Comparison of ENCODE assay signal across 23 cellular contexts in the genomic region with DNA sequence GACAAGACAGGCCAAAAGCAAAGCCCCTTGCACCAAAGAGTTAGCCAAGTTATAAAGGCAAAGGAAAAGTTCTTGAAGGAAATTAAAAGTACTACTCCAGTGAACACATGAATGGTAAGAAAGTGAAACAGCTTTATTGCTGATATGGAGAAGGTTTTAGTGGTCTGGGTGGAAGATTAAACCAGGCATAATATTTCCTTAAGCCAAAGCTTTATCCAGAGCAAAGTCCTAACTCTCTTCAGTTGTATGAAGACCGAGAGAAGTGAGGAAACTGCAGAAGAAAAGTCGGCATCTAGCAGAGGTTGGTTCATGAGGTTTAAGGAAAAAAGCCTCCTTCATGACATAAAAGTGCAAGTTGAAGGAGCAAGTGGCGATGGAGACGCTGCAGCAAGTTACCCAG. TPM values are rescaled to one million over a fixed set of nuclear protein-coding genes. Genes with fewer than 3 reads are reported as not detected.
DNase-seq lines count a peak whose midpoint lies in the region; ATAC-seq, FAIRE-seq and TF ChIP-seq lines count a peak whose summit lies in the region.
"Had no signal": no experiment of that assay in that cellular context is flagged by ENCODE, and none has a peak within 500 bp of the region (broad histone marks: within the 10 kb centered on the region; RNA-seq: fewer than 3 reads in every experiment).

No MANE protein-coding gene starts in this region.

- no peak overlapping the region for H4K91ac ChIP-seq in H1 (replicated peaks; ENCODE audit: insufficient read length, low read length)

- H3K9me2 ChIP-seq in SK-N-SH = no peaks in the 10 kb centered on the region

- H3K27ac ChIP-seq in SK-N-SH (ENCODE audit: low read depth in 2 of 2, low read length in 1 of 2) = no peak overlapping the region
- H3K27ac ChIP-seq in H1 (ENCODE audit: low read depth, low read length) = no peak overlapping the region
- H3K27ac ChIP-seq in CD4-positive, alpha-beta memory T cell (ENCODE audit: low read depth, low read length) = no peak overlapping the region
- H3K27ac ChIP-seq: 22Rv1 had no signal

- no peak for FAIRE-seq in H1 (lab: Jason Lieb, UNC)

- no peak overlapping the region for H3K27ac Mint-ChIP-seq in neural crest cell (ENCODE audit: unreplicated experiment)
- H3K27ac Mint-ChIP-seq in CD4-positive, alpha-beta memory T cell = no peak overlapping the region
- no peak overlapping the region for H3K27ac Mint-ChIP-seq in activated naive CD8-positive, alpha-beta T cell treated with anti-CD3 and anti-CD28 coated beads, Interleukin-2, amount 50 U/mL, for 24 hours
- H3K27ac Mint-ChIP-seq: H9, T-cell had no signal

- no peak overlapping the region for H2AK5ac ChIP-seq in H1 (ENCODE audit: low read depth, low read length)

- peaks cover 25% of the 10 kb centered on the region for H3K4me1 Mint-ChIP-seq in neural crest cell
- peaks cover 3 to 19% (median 16%) of the 10 kb centered on the region in 4 donors for H3K4me1 Mint-ChIP-seq in CD4-positive, alpha-beta memory T cell
- H3K4me1 Mint-ChIP-seq in activated naive CD8-positive, alpha-beta T cell treated with anti-CD3 and anti-CD28 coated beads, Interleukin-2, amount 50 U/mL, for 24 hours = peaks cover 16% of the 10 kb centered on the region

- CTCF ChIA-PET in SK-N-SH (lab: Yijun Ruan, JAX) = no interaction called here
- CTCF ChIA-PET in H1 (lab: Charles Lee; ENCODE audit: partially characterized antibody) = interaction anchor here (0.7 to 0.8 kb wide), 2 partner anchors 21 to 430 kb away, joined by 3 to 4 read pairs; no protein-coding TSS in a partner anchor
- CTCF ChIA-PET in CD4-positive, alpha-beta memory T cell (lab: Charles Lee; ENCODE audit: partially characterized antibody) = no interaction called here

- no peak overlapping the region for H4K5ac ChIP-seq in H1 (ENCODE audit: insufficient read length, low read depth, low read length)

- no peak overlapping the region for H2BK20ac ChIP-seq in H1 (ENCODE audit: low read length)

- POLR2A ChIA-PET in SK-N-SH (lab: Yijun Ruan, JAX) = no interaction called here
- POLR2A ChIA-PET in H1 (lab: Charles Lee; ENCODE audit: partially characterized antibody) = no interaction called here
- POLR2A ChIA-PET in CD4-positive, alpha-beta memory T cell (lab: Charles Lee; ENCODE audit: partially characterized antibody) = no interaction called here

- TF ChIP-seq RAD21 in SK-N-SH (IDR thresholded peaks at IDR 0.05; ENCODE audit: low read length) = no peak
- no peak for TF ChIP-seq RAD21 in H1 (IDR thresholded peaks at IDR 0.05 in 1 of 2, conservative IDR thresholded peaks at IDR 0.05 in 1 of 2; ENCODE audit: low read depth in 2 of 2, low read length in 2 of 2)

- WGBS in SK-N-SH (ENCODE audit: low lambda C conversion rate) = 81% methylated on average over 4 of the region's 4 CpGs
- WGBS in H1 (ENCODE audit: extremely low coverage in 1 of 2, insufficient coverage in 1 of 2, insufficient read length in 1 of 2, insufficient replicate concordance in 2 of 2, low coverage in 1 of 2, low lambda C conversion rate in 2 of 2, missing lambda C conversion rate in 1 of 2), 2 experiments = 92% methylated on average over 4 of the region's 4 CpGs; no CpG with 5 or more reads in 1 of the 2 experiments

- H3K9me3 Mint-ChIP-seq in neural crest cell = no peaks in the 10 kb centered on the region
- H3K9me3 Mint-ChIP-seq in CD4-positive, alpha-beta memory T cell = peaks cover 0 to 2% (median 0%) of the 10 kb centered on the region in 8 donors
- no peaks in the 10 kb centered on the region for H3K9me3 Mint-ChIP-seq in activated naive CD8-positive, alpha-beta T cell treated with anti-CD3 and anti-CD28 coated beads, Interleukin-2, amount 50 U/mL, for 24 hours
- H3K9me3 Mint-ChIP-seq: H9, T-cell had no signal

- H2AFZ ChIP-seq in SK-N-SH (ENCODE audit: low read depth) (0 out of 2 replicates have a peak overlapping the region, but pooled peaks have one; percentile 10), H1 (ENCODE audit: low read length) (peak overlapping the region; percentile 59; the same call in 1 of the 2 replicates)

- TF ChIP-seq POLR2A in H1 (IDR thresholded peaks at IDR 0.05; ENCODE audit: control extremely low read depth in 1 of 2, low read depth in 2 of 2, low read length in 2 of 2) = no peak

- H3K4me2 ChIP-seq in SK-N-SH = no peak overlapping the region
- no peak overlapping the region for H3K4me2 ChIP-seq in H1 (ENCODE audit: insufficient read depth in 1 of 2, low read depth in 2 of 2, low read length in 2 of 2)

- H3K56ac ChIP-seq in H1 (replicated peaks; ENCODE audit: insufficient read length, low read depth, low read length) = no peak overlapping the region

- no peak overlapping the region for H4K8ac ChIP-seq in H1 (ENCODE audit: extremely low read depth, insufficient read depth, low read length)

- H2BK120ac ChIP-seq in H1 (replicated peaks; ENCODE audit: low read depth, low read length) = no peak overlapping the region

- no peak for ATAC-seq in SK-N-SH treated with all-trans-retinoic acid at 6 μM for 48 hours
- no peak for ATAC-seq in GM21423 (IDR thresholded peaks at IDR 0.05; ENCODE audit: unreplicated experiment)
- ATAC-seq in activated naive CD8-positive, alpha-beta T cell treated with anti-CD3 and anti-CD28 coated beads, Interleukin-2, amount 50 U/mL, for 24 hours = no peak
- ATAC-seq: PC-3, T-cell had no signal

- H3K9ac ChIP-seq in SK-N-SH (no peak overlapping the region), H1 (replicated peaks in 1 of 4; ENCODE audit: extremely low read depth in 1 of 4, low read depth in 3 of 4, low read length in 3 of 4) (no peak overlapping the region)

- no peak overlapping the region for H2BK5ac ChIP-seq in H1 (ENCODE audit: low read depth, low read length)

- no peak for TF ChIP-seq EP300 in SK-N-SH (IDR thresholded peaks at IDR 0.05; ENCODE audit: borderline replicate concordance in 1 of 2, low read depth in 1 of 2, low read length in 1 of 2)
- no peak for TF ChIP-seq EP300 in H1 (IDR thresholded peaks at IDR 0.05; ENCODE audit: borderline replicate concordance in 1 of 2, low read depth in 2 of 2, low read length in 2 of 2)

- no peak for TF ChIP-seq CTCF in SK-N-SH (IDR thresholded peaks at IDR 0.05)
- no peak for TF ChIP-seq CTCF in H1 (IDR thresholded peaks at IDR 0.05; ENCODE audit: control extremely low read depth in 1 of 3, insufficient read depth in 1 of 3, low read depth in 1 of 3, low read length in 3 of 3)
- TF ChIP-seq CTCF in neural crest cell (conservative IDR thresholded peaks at IDR 0.05) = no peak

- H3F3A ChIP-seq in SK-N-SH (replicated peaks; ENCODE audit: insufficient read depth) = peaks cover 4% of the 10 kb centered on the region

- peaks cover 0 to 6% of the 10 kb centered on the region in 2 experiments; a peak in 2 of 4 replicates for H3K4me1 ChIP-seq in SK-N-SH (ENCODE audit: control insufficient read depth in 1 of 2, insufficient read depth in 2 of 2, low read depth in 1 of 2, low read length in 1 of 2)
- H3K4me1 ChIP-seq in H1 (replicated peaks in 1 of 4; ENCODE audit: control insufficient read depth in 3 of 4, insufficient read depth in 4 of 4, low read length in 3 of 4) = peaks cover 0 to 5% (median 3%) of the 10 kb centered on the region in 4 experiments; a peak in 4 of 7 replicates
- peaks cover 3% of the 10 kb centered on the region for H3K4me1 ChIP-seq in CD4-positive, alpha-beta memory T cell (ENCODE audit: insufficient read depth, low read length)

- no peaks in the 10 kb centered on the region; the same call in 1 of the 2 replicates for H3K79me1 ChIP-seq in H1 (ENCODE audit: low read depth, low read length)

- H3K9me3 ChIP-seq in SK-N-SH = no peaks in the 10 kb centered on the region
- H3K9me3 ChIP-seq in H1 (ENCODE audit: insufficient read depth in 2 of 2, low read depth in 1 of 2, low read length in 1 of 2) = no peaks in the 10 kb centered on the region
- H3K9me3 ChIP-seq in CD4-positive, alpha-beta memory T cell (ENCODE audit: control insufficient read depth in 1 of 2, low read length in 2 of 2) = no peaks in the 10 kb centered on the region

- DNase-seq in SK-N-SH (no peak), H1 (ENCODE audit: low read depth in 1 of 2, low spot score in 2 of 2) (no peak), neural crest cell (ENCODE audit: low read depth, low spot score) (no peak), NCI-H345 (lab: John Stamatoyannopoulos, UW) (no peak)
- DNase-seq in CD4-positive, alpha-beta memory T cell = no peak
- no peak for DNase-seq in activated naive CD8-positive, alpha-beta T cell treated with anti-CD3 and anti-CD28 coated beads, Interleukin-2, amount 50 U/mL, for 24 hours
- DNase-seq: C1 segment of cervical spinal cord, EL, GF-D8, Kasumi-1, NCI-H1694, NCI-H2081 treated with DMSO at 0.1 percent for 48 hours, NCI-H2171 treated with DMSO at 0.1 percent for 48 hours, NCI-H446 treated with DMSO at 0.1 percent for 48 hours, NCI-H526 treated with DMSO at 0.1 percent for 48 hours, PC-3, RPMI8226, SHP77 treated with DMSO at 0.1 percent for 48 hours, T-cell had no signal

- H3K36me3 Mint-ChIP-seq in neural crest cell (ENCODE audit: low read depth) = no peaks in the 10 kb centered on the region
- H3K36me3 Mint-ChIP-seq in CD4-positive, alpha-beta memory T cell = no peaks in the 10 kb centered on the region
- H3K36me3 Mint-ChIP-seq in activated naive CD8-positive, alpha-beta T cell treated with anti-CD3 and anti-CD28 coated beads, Interleukin-2, amount 50 U/mL, for 24 hours (ENCODE audit: low read depth) = peaks cover 2% of the 10 kb centered on the region
- H3K36me3 Mint-ChIP-seq: T-cell had no signal

- H4K20me1 ChIP-seq in SK-N-SH (ENCODE audit: insufficient read depth) (no peaks in the 10 kb centered on the region), H1 (replicated peaks in 1 of 2; ENCODE audit: control insufficient read depth in 1 of 2, insufficient read depth in 2 of 2, low read length in 2 of 2) (no peaks in the 10 kb centered on the region)

- H3K23ac ChIP-seq in H1 (ENCODE audit: insufficient read length) = no peak overlapping the region

- H2BK15ac ChIP-seq in H1 (ENCODE audit: low read length) = no peak overlapping the region

- H3K4ac ChIP-seq in H1 (replicated peaks; ENCODE audit: insufficient read length, low read depth, low read length) = no peak overlapping the region

- H3K4me3 ChIP-seq in SK-N-SH (ENCODE audit: low read depth in 2 of 2, low read length in 1 of 2) = no peak overlapping the region
- H3K4me3 ChIP-seq in H1 (ENCODE audit: extremely low read depth in 1 of 4, insufficient read depth in 2 of 4, low read depth in 3 of 4, low read length in 4 of 4) = no peak overlapping the region
- no peak overlapping the region for H3K4me3 ChIP-seq in CD4-positive, alpha-beta memory T cell (ENCODE audit: low read length in 2 of 2)

- no peaks in the 10 kb centered on the region for H3K23me2 ChIP-seq in H1 (ENCODE audit: low read depth, low read length)

- no peak overlapping the region for H2BK12ac ChIP-seq in H1 (ENCODE audit: low read depth, low read length)

- H3K4me3 Mint-ChIP-seq in neural crest cell = peak overlapping the region; percentile 45
- H3K4me3 Mint-ChIP-seq in CD4-positive, alpha-beta memory T cell = no peak overlapping the region
- no peak overlapping the region for H3K4me3 Mint-ChIP-seq in activated naive CD8-positive, alpha-beta T cell treated with anti-CD3 and anti-CD28 coated beads, Interleukin-2, amount 50 U/mL, for 24 hours
- H3K4me3 Mint-ChIP-seq: H9, T-cell had no signal

- intact Hi-C loops in CD4-positive, alpha-beta memory T cell (cut with micrococcal nuclease) = no loop called here

- H3K36me3 ChIP-seq in SK-N-SH (replicated peaks in 1 of 2; ENCODE audit: control insufficient read depth in 1 of 2, insufficient read depth in 2 of 2, low read length in 1 of 2) (no peaks in the 10 kb centered on the region), H1 (ENCODE audit: control insufficient read depth in 2 of 4, insufficient read depth in 4 of 4, low read length in 3 of 4) (no peaks in the 10 kb centered on the region)
- no peaks in the 10 kb centered on the region for H3K36me3 ChIP-seq in CD4-positive, alpha-beta memory T cell (ENCODE audit: insufficient read depth, low read length)

- no peak overlapping the region for H3K18ac ChIP-seq in H1 (ENCODE audit: extremely low read depth, low read length)

- no peaks in the 10 kb centered on the region for H3K27me3 ChIP-seq in SK-N-SH (ENCODE audit: insufficient read depth)
- no peaks in the 10 kb centered on the region for H3K27me3 ChIP-seq in H1 (replicated peaks in 1 of 4; ENCODE audit: control insufficient read depth in 3 of 4, extremely low read depth in 1 of 4, insufficient read depth in 3 of 4, low read length in 3 of 4)
- H3K27me3 ChIP-seq in CD4-positive, alpha-beta memory T cell (ENCODE audit: insufficient read depth, low read length) = no peaks in the 10 kb centered on the region

- no peak overlapping the region for H3K14ac ChIP-seq in H1 (ENCODE audit: insufficient read length)

- no peaks in the 10 kb centered on the region for H3K27me3 Mint-ChIP-seq in neural crest cell (ENCODE audit: low read depth)
- peaks cover 0 to 5% of the 10 kb centered on the region in 2 donors for H3K27me3 Mint-ChIP-seq in CD4-positive, alpha-beta memory T cell
- peaks cover 4% of the 10 kb centered on the region for H3K27me3 Mint-ChIP-seq in activated naive CD8-positive, alpha-beta T cell treated with anti-CD3 and anti-CD28 coated beads, Interleukin-2, amount 50 U/mL, for 24 hours

- H3K79me2 ChIP-seq in SK-N-SH (ENCODE audit: insufficient read depth) (peaks cover 16% of the 10 kb centered on the region; the same call in 1 of the 2 replicates), H1 (ENCODE audit: control insufficient read depth in 1 of 2, insufficient read depth in 2 of 2, low read length in 2 of 2) (peaks cover 0 to 9% of the 10 kb centered on the region in 2 experiments; a peak in 1 of 4 replicates)

RNA-seq across cellular contexts. Expression of gene NUDT12, which starts 3.1 kb away (rescaled TPM):
- 4.9 and 8.1 TPM in 2 replicates for polyA plus RNA-seq in SK-N-SH (2012; rRNA removed)
- 6.6 and 8.0 TPM in 2 replicates for polyA plus RNA-seq in SK-N-SH (2012; cell fraction: cytosol; rRNA removed)
- polyA plus RNA-seq in SK-N-SH (2012; cell fraction: nucleus; rRNA removed) = 4.8 and 15.4 TPM in 2 replicates
- 12.5 and 14.0 TPM in 2 replicates for total RNA-seq in H1 (2021; fragmentation: NEBNext Ultra II Directional; extraction: Animal tissue kit (Norgen Biotek cat#: 25700))
- 3.0 and 3.6 TPM in 2 replicates for polyA plus RNA-seq in H1 (2011; rRNA removed)
- polyA plus RNA-seq in H1 (2011; cell fraction: cytosol; rRNA removed) = 7.2 TPM
- 6.3 TPM for polyA plus RNA-seq in H1 (2011; cell fraction: nucleus; rRNA removed)
- polyA plus RNA-seq in H1 (2012, experiment 1 of 2) = 7.3 to 14.8 TPM (median 7.8 TPM) in 4 replicates
- 1.2 TPM for polyA plus RNA-seq in H1 (2012, experiment 2 of 2)
- polyA plus RNA-seq in H1 (2013, experiment 1 of 2) = 12.9 TPM
- 10.3 TPM for polyA plus RNA-seq in H1 (2013, experiment 2 of 2)
- polyA minus RNA-seq in H1 (2011; rRNA and poly(A)+ RNA removed) = 6.5 and 8.5 TPM in 2 replicates
- 5.7 TPM for polyA minus RNA-seq in H1 (2011; cell fraction: cytosol; rRNA and poly(A)+ RNA removed)
- polyA minus RNA-seq in H1 (2011; cell fraction: nucleus; rRNA and poly(A)+ RNA removed) = 11.0 TPM
- total RNA-seq in neural crest cell = 17.6 and 18.3 TPM in 2 replicates
- 1 to 10 TPM; 2.5 to 2.8 TPM for total RNA-seq in CD4-positive, alpha-beta memory T cell
- under 1 TPM; 0.61 to 0.69 TPM for polyA plus RNA-seq in CD4-positive, alpha-beta memory T cell
